ENCODE assay signal across 11 cellular contexts in the genomic region with DNA sequence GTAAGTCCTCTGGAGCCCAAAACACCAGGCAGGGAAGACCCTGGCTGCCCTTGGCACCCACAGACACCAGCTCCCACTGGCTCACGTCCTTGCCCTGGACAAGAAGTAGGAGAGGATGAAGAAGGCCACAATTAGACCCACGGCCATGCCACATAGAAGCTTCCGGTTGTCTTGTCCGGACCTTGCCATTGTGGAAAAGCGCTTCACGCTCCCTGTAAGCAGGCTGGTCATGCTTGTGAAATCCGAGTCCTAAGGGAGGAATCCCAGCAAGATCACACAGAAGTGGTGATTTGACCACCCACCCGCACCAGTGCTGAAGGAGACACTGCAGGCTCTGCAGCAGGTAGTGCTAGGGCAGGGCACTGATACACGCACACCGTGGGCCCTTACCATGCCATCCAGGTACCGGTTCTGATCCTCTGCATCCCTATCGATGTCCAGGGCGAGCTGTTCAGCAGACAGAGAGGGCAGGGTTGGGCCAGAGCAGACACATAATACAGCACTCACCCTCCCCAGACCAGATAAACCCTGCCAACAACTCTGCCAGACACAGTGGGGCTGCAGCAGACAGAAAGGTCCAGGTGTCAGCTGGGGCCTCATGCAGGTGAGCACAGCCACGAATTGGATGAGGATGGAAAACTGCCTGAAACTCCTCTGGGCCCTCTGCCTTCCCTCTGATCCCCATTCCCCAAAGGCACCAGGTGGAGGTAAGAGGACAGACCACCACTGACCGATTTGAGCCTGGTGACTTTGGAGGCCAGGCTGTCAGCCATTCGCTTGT. TPM values are rescaled to one million over a fixed set of nuclear protein-coding genes. Genes with fewer than 3 reads are reported as not detected.
DNase-seq lines count a peak whose midpoint lies in the region; ATAC-seq, FAIRE-seq and TF ChIP-seq lines count a peak whose summit lies in the region.
"Had no signal": no experiment of that assay in that cellular context is flagged by ENCODE, and none has a peak within 500 bp of the region (broad histone marks: within the 10 kb centered on the region; RNA-seq: fewer than 3 reads in every experiment).

No MANE protein-coding gene starts in this region.

- no peak overlapping the region for H3K27ac ChIP-seq in HepG2 (ENCODE audit: extremely low read length, insufficient read depth, low read length)

- peaks cover 29% of the 10 kb centered on the region for H3K36me3 Mint-ChIP-seq in T-helper 2 cell treated with Interferon-gamma antibody and Interleukin-4, amounts not matched to agents 5 μg/mL and 100 μg/mL, for 36 hours (ENCODE audit: low read depth)
- peaks cover 68% of the 10 kb centered on the region for H3K36me3 Mint-ChIP-seq in activated T-helper 2 cell treated with anti-CD3 and anti-CD28 coated beads, Interferon-gamma antibody, Interleukin-2, Interleukin-4, amounts not matched to agents 10 μg/mL and 5 μg/mL and 100 μg/mL, durations not matched to agents 14 hours and 24 hours and 36 hours (ENCODE audit: low read depth)
- H3K36me3 Mint-ChIP-seq in stimulated activated naive B cell treated with anti-CD40 and anti-IgM and Interleukin-4, amounts not matched to agents 10 μg/mL and 1 μg/mL and 100 μg/mL, for 72 hours: peaks cover 28 to 51% of the 10 kb centered on the region in 2 donors

- WGBS in HepG2 (ENCODE audit: low lambda C conversion rate): 90% methylated on average over 6 of the region's 16 CpGs

- BruUV-seq in HepG2 (replicated peaks; lab: Mats Ljungman, UMichigan): no TSS peak

- peaks cover 38% of the 10 kb centered on the region for H3K4me1 Mint-ChIP-seq in T-helper 2 cell treated with Interferon-gamma antibody and Interleukin-4, amounts not matched to agents 5 μg/mL and 100 μg/mL, for 36 hours (ENCODE audit: low read depth)
- peaks cover 39% of the 10 kb centered on the region for H3K4me1 Mint-ChIP-seq in activated T-helper 2 cell treated with anti-CD3 and anti-CD28 coated beads, Interferon-gamma antibody, Interleukin-2, Interleukin-4, amounts not matched to agents 10 μg/mL and 5 μg/mL and 100 μg/mL, durations not matched to agents 14 hours and 24 hours and 36 hours (ENCODE audit: low read depth)
- peaks cover 38 to 65% of the 10 kb centered on the region in 2 donors for H3K4me1 Mint-ChIP-seq in stimulated activated naive B cell treated with anti-CD40 and anti-IgM and Interleukin-4, amounts not matched to agents 10 μg/mL and 1 μg/mL and 100 μg/mL, for 72 hours

- H3K27me3 Mint-ChIP-seq in T-helper 2 cell treated with Interferon-gamma antibody and Interleukin-4, amounts not matched to agents 5 μg/mL and 100 μg/mL, for 36 hours (ENCODE audit: low read depth): no peaks in the 10 kb centered on the region
- no peaks in the 10 kb centered on the region for H3K27me3 Mint-ChIP-seq in activated T-helper 2 cell treated with anti-CD3 and anti-CD28 coated beads, Interferon-gamma antibody, Interleukin-2, Interleukin-4, amounts not matched to agents 10 μg/mL and 5 μg/mL and 100 μg/mL, durations not matched to agents 14 hours and 24 hours and 36 hours (ENCODE audit: low read depth)
- no peaks in the 10 kb centered on the region for H3K27me3 Mint-ChIP-seq in stimulated activated naive B cell treated with anti-CD40 and anti-IgM and Interleukin-4, amounts not matched to agents 10 μg/mL and 1 μg/mL and 100 μg/mL, for 72 hours

- H3K79me2 ChIP-seq in HepG2 (ENCODE audit: insufficient read depth, low read length): peaks cover 40% of the 10 kb centered on the region

- TF ChIP-seq POLR2A in HepG2 (IDR thresholded peaks at IDR 0.05; ENCODE audit: insufficient read depth in 1 of 2, low read depth in 2 of 2, low read length in 2 of 2): no peak

- TF ChIP-seq EP300 in HepG2 (IDR thresholded peaks at IDR 0.05; ENCODE audit: low read depth in 2 of 2, low read length in 2 of 2): no peak
- no peak for TF ChIP-seq EP300 in HepG2 (CRISPR knock-in tag; IDR thresholded peaks at IDR 0.05; ENCODE audit: borderline replicate concordance)

- no peak for TF ChIP-seq CTCF in HepG2 (CRISPR knock-in tag; IDR thresholded peaks at IDR 0.05)

- H3K4me3 ChIP-seq in HepG2 (replicated peaks in 1 of 3; ENCODE audit: insufficient read depth in 1 of 3, low read depth in 2 of 3, low read length in 3 of 3): peak overlapping the region in 1 of 3 experiments; percentile 90; a peak in 3 of 6 replicates

- H3K9me3 ChIP-seq in HepG2 (ENCODE audit: low read length): no peaks in the 10 kb centered on the region

- H3K9me3 Mint-ChIP-seq in T-helper 2 cell treated with Interferon-gamma antibody and Interleukin-4, amounts not matched to agents 5 μg/mL and 100 μg/mL, for 36 hours: no peaks in the 10 kb centered on the region
- no peaks in the 10 kb centered on the region for H3K9me3 Mint-ChIP-seq in activated T-helper 2 cell treated with anti-CD3 and anti-CD28 coated beads, Interferon-gamma antibody, Interleukin-2, Interleukin-4, amounts not matched to agents 10 μg/mL and 5 μg/mL and 100 μg/mL, durations not matched to agents 14 hours and 24 hours and 36 hours
- no peaks in the 10 kb centered on the region for H3K9me3 Mint-ChIP-seq in stimulated activated naive B cell treated with anti-CD40 and anti-IgM and Interleukin-4, amounts not matched to agents 10 μg/mL and 1 μg/mL and 100 μg/mL, for 72 hours
- H3K9me3 Mint-ChIP-seq: activated naive CD4-positive, alpha-beta T cell treated with anti-CD3 and anti-CD28 coated beads, Interleukin-2, amount 50 U/mL, for 72 hours had no signal

- peaks cover 6 to 32% of the 10 kb centered on the region in 2 experiments; a peak in 4 of 5 replicates for H3K36me3 ChIP-seq in HepG2 (replicated peaks in 1 of 2; ENCODE audit: control insufficient read depth in 1 of 2, insufficient read depth in 2 of 2, low read length in 2 of 2)

- no peak overlapping the region for H2AFZ ChIP-seq in HepG2 (ENCODE audit: low read length)

- peaks cover 7% of the 10 kb centered on the region; the same call in 1 of the 2 replicates for H4K20me1 ChIP-seq in HepG2 (ENCODE audit: insufficient read depth, low read length)

- ATAC-seq in HepG2 (no peak), HG03442 (IDR thresholded peaks at IDR 0.05; ENCODE audit: unreplicated experiment) (no peak)
- no peak for ATAC-seq in stimulated activated naive B cell treated with anti-CD40 and anti-IgM and Interleukin-4, amounts not matched to agents 10 μg/mL and 1 μg/mL and 100 μg/mL, for 72 hours (replicated peaks)
- ATAC-seq: activated naive CD4-positive, alpha-beta T cell treated with anti-CD3 and anti-CD28 coated beads, Interleukin-2, amount 50 U/mL, for 72 hours had no signal

- POLR2A ChIA-PET in HepG2 (lab: Yijun Ruan, JAX): interaction anchor here (2.3 to 2.4 kb wide), 2 partner anchors 11 to 166 kb away, joined by 5 to 41 read pairs; no protein-coding TSS in a partner anchor

- intact Hi-C loops in activated T-helper 2 cell treated with anti-CD3 and anti-CD28 coated beads, Interferon-gamma antibody, Interleukin-2, Interleukin-4, amounts not matched to agents 10 μg/mL and 5 μg/mL and 100 μg/mL, durations not matched to agents 14 hours and 24 hours and 36 hours (cut with micrococcal nuclease): loop anchor here (2.0 to 5.0 kb wide), 5 partner anchors 107 to 612 kb away; partner anchors contain the start of genes IFITM1, PNPLA2 and RNH1
- intact Hi-C loops in HepG2 (cut with micrococcal nuclease; ENCODE audit: unreplicated experiment): loop anchor here (2.0 kb wide), 1 partner anchor 31 kb away; the partner anchor contains the start of genes PSMD13 and SIRT3

- peak overlapping the region; percentile 7 for H3K27ac Mint-ChIP-seq in T-helper 2 cell treated with Interferon-gamma antibody and Interleukin-4, amounts not matched to agents 5 μg/mL and 100 μg/mL, for 36 hours
- H3K27ac Mint-ChIP-seq in activated T-helper 2 cell treated with anti-CD3 and anti-CD28 coated beads, Interferon-gamma antibody, Interleukin-2, Interleukin-4, amounts not matched to agents 10 μg/mL and 5 μg/mL and 100 μg/mL, durations not matched to agents 14 hours and 24 hours and 36 hours: peak overlapping the region; percentile 22
- H3K27ac Mint-ChIP-seq in stimulated activated naive B cell treated with anti-CD40 and anti-IgM and Interleukin-4, amounts not matched to agents 10 μg/mL and 1 μg/mL and 100 μg/mL, for 72 hours: peak overlapping the region; percentile 20

- CTCF ChIA-PET in HepG2 (lab: Yijun Ruan, JAX; ENCODE audit: low intra/inter-chr PET ratio, low total read pairs): no interaction called here

- DNase-seq in T-helper 2 cell treated with Interferon-gamma antibody and Interleukin-4, amounts not matched to agents 5 μg/mL and 100 μg/mL, for 36 hours (ENCODE audit: low spot score): no peak
- DNase-seq in T-helper 2 cell (no peak), HepG2 (ENCODE audit: low spot score) (no peak), SHP77 treated with DMSO at 0.1 percent for 48 hours (lab: John Stamatoyannopoulos, UW) (no peak), NCI-H774 (lab: John Stamatoyannopoulos, UW) (no peak)
- no peak for DNase-seq in activated T-helper 2 cell treated with anti-CD3 and anti-CD28 coated beads, Interferon-gamma antibody, Interleukin-2, Interleukin-4, amounts not matched to agents 10 μg/mL and 5 μg/mL and 100 μg/mL, durations not matched to agents 14 hours and 24 hours and 36 hours (ENCODE audit: low spot score)
- DNase-seq in stimulated activated naive B cell treated with anti-CD40 and anti-IgM and Interleukin-4, amounts not matched to agents 10 μg/mL and 1 μg/mL and 100 μg/mL, for 72 hours: no peak
- DNase-seq: RPMI8226 had no signal

- in situ Hi-C loops in HepG2 (cut with HindIII; ENCODE audit: extremely low pct_ligation_motif_present, low pct_unique_long_range_greater_than_20kb): no loop called here

- H3K4me2 ChIP-seq in HepG2 (ENCODE audit: low read depth, low read length): peak overlapping the region; percentile 97

- no peak for FAIRE-seq in HepG2 (lab: Jason Lieb, UNC)
- FAIRE-seq: A204.1 had no signal

- TF ChIP-seq RAD21 in HepG2 (CRISPR knock-in tag; IDR thresholded peaks at IDR 0.05): no peak

- H3K4me1 ChIP-seq in HepG2 (ENCODE audit: insufficient read depth, low read length): peaks cover 37% of the 10 kb centered on the region

- no peaks in the 10 kb centered on the region; a peak in 1 of 5 replicates for H3K27me3 ChIP-seq in HepG2 (ENCODE audit: control insufficient read depth in 1 of 2, insufficient read depth in 2 of 2, low read length in 2 of 2)

- H3K4me3 Mint-ChIP-seq in T-helper 2 cell treated with Interferon-gamma antibody and Interleukin-4, amounts not matched to agents 5 μg/mL and 100 μg/mL, for 36 hours: peak overlapping the region; percentile 93
- peak overlapping the region; percentile 100 for H3K4me3 Mint-ChIP-seq in activated T-helper 2 cell treated with anti-CD3 and anti-CD28 coated beads, Interferon-gamma antibody, Interleukin-2, Interleukin-4, amounts not matched to agents 10 μg/mL and 5 μg/mL and 100 μg/mL, durations not matched to agents 14 hours and 24 hours and 36 hours (ENCODE audit: low read depth)
- peak overlapping the region; percentile 92 to 95 for H3K4me3 Mint-ChIP-seq in stimulated activated naive B cell treated with anti-CD40 and anti-IgM and Interleukin-4, amounts not matched to agents 10 μg/mL and 1 μg/mL and 100 μg/mL, for 72 hours

- peak overlapping the region; percentile 100 for H3K9ac ChIP-seq in HepG2 (ENCODE audit: insufficient read depth, low read depth, low read length)

RNA-seq across cellular contexts. Expression of gene BET1L, which starts 1.8 kb away (rescaled TPM):
- 43.7 and 46.3 TPM in 2 replicates for total RNA-seq in activated T-helper 2 cell treated with anti-CD3 and anti-CD28 coated beads, Interferon-gamma antibody, Interleukin-2, Interleukin-4, amounts not matched to agents 10 μg/mL and 5 μg/mL and 100 μg/mL, durations not matched to agents 14 hours and 24 hours and 36 hours
- total RNA-seq in HepG2 (2016; rRNA removed; fragmentation: Illumina TruSeq; extraction: Trizol): 26.2 and 27.3 TPM in 2 replicates
- 12.4 and 15.5 TPM in 2 replicates for total RNA-seq in HepG2 (2016; cell fraction: cytosol; rRNA removed; fragmentation: Illumina TruSeq; extraction: Trizol; ENCODE audit: low read depth)
- total RNA-seq in HepG2 (2016; cell fraction: insoluble cytoplasmic fraction; rRNA removed; fragmentation: Illumina TruSeq; extraction: Trizol): 25.7 and 25.9 TPM in 2 replicates
- 28.2 and 33.2 TPM in 2 replicates for total RNA-seq in HepG2 (2016; cell fraction: membrane; rRNA removed; fragmentation: Illumina TruSeq; extraction: Trizol)
- total RNA-seq in HepG2 (2016; cell fraction: nucleus; rRNA removed; fragmentation: Illumina TruSeq; extraction: Trizol): 21.6 and 23.3 TPM in 2 replicates
- polyA plus RNA-seq in HepG2 (2011; rRNA removed): 59.6 and 62.3 TPM in 2 replicates
- polyA plus RNA-seq in HepG2 (2011; cell fraction: cytosol; rRNA removed): 56.2 and 64.1 TPM in 2 replicates
- 79.4 and 81.9 TPM in 2 replicates for polyA plus RNA-seq in HepG2 (2011; cell fraction: nucleus; rRNA removed)
- polyA plus RNA-seq in HepG2 (2012): 26.9 and 27.4 TPM in 2 replicates
- polyA plus RNA-seq in HepG2 (2016; cell fraction: cytosol; fragmentation: Illumina TruSeq; extraction: Trizol; ENCODE audit: low read depth): 14.0 and 16.4 TPM in 2 replicates
- 36.2 and 45.0 TPM in 2 replicates for polyA plus RNA-seq in HepG2 (2016; cell fraction: insoluble cytoplasmic fraction; fragmentation: Illumina TruSeq; extraction: Trizol; ENCODE audit: low read depth)
- 37.8 and 37.9 TPM in 2 replicates for polyA plus RNA-seq in HepG2 (2016; cell fraction: membrane; fragmentation: Illumina TruSeq; extraction: Trizol; ENCODE audit: low read depth)
- 43.9 and 46.1 TPM in 2 replicates for polyA plus RNA-seq in HepG2 (2016; cell fraction: nucleus; fragmentation: Illumina TruSeq; extraction: Trizol; ENCODE audit: insufficient read depth, low read depth)
- polyA minus RNA-seq in HepG2 (2011; rRNA and poly(A)+ RNA removed; ENCODE audit: low replicate concordance): 46.5 and 151 TPM in 2 replicates
- 19.7 and 22.1 TPM in 2 replicates for polyA minus RNA-seq in HepG2 (2011; cell fraction: cytosol; rRNA and poly(A)+ RNA removed)
- polyA minus RNA-seq in HepG2 (2011; cell fraction: nucleus; rRNA and poly(A)+ RNA removed): 61.4 and 63.9 TPM in 2 replicates

RNA-seq across cellular contexts. Expression of gene RIC8A, which starts 2.1 kb away (rescaled TPM):
- total RNA-seq in activated T-helper 2 cell treated with anti-CD3 and anti-CD28 coated beads, Interferon-gamma antibody, Interleukin-2, Interleukin-4, amounts not matched to agents 10 μg/mL and 5 μg/mL and 100 μg/mL, durations not matched to agents 14 hours and 24 hours and 36 hours: 109 and 110 TPM in 2 replicates
- 62.1 and 65.0 TPM in 2 replicates for total RNA-seq in HepG2 (2016; rRNA removed; fragmentation: Illumina TruSeq; extraction: Trizol)
- total RNA-seq in HepG2 (2016; cell fraction: cytosol; rRNA removed; fragmentation: Illumina TruSeq; extraction: Trizol; ENCODE audit: low read depth): 21.7 and 29.0 TPM in 2 replicates
- total RNA-seq in HepG2 (2016; cell fraction: insoluble cytoplasmic fraction; rRNA removed; fragmentation: Illumina TruSeq; extraction: Trizol): 55.5 and 60.4 TPM in 2 replicates
- total RNA-seq in HepG2 (2016; cell fraction: membrane; rRNA removed; fragmentation: Illumina TruSeq; extraction: Trizol): 36.9 and 43.2 TPM in 2 replicates
- total RNA-seq in HepG2 (2016; cell fraction: nucleus; rRNA removed; fragmentation: Illumina TruSeq; extraction: Trizol): 37.1 and 38.2 TPM in 2 replicates
- polyA plus RNA-seq in HepG2 (2011; rRNA removed): 63.8 and 84.3 TPM in 2 replicates
- polyA plus RNA-seq in HepG2 (2011; cell fraction: cytosol; rRNA removed): 47.5 and 48.4 TPM in 2 replicates
- 143 and 165 TPM in 2 replicates for polyA plus RNA-seq in HepG2 (2011; cell fraction: nucleus; rRNA removed)
- 24.6 and 31.6 TPM in 2 replicates for polyA plus RNA-seq in HepG2 (2012)
- 10.5 and 10.6 TPM in 2 replicates for polyA plus RNA-seq in HepG2 (2016; cell fraction: cytosol; fragmentation: Illumina TruSeq; extraction: Trizol; ENCODE audit: low read depth)
- 53.7 and 58.5 TPM in 2 replicates for polyA plus RNA-seq in HepG2 (2016; cell fraction: insoluble cytoplasmic fraction; fragmentation: Illumina TruSeq; extraction: Trizol; ENCODE audit: low read depth)
- 26.8 and 29.3 TPM in 2 replicates for polyA plus RNA-seq in HepG2 (2016; cell fraction: membrane; fragmentation: Illumina TruSeq; extraction: Trizol; ENCODE audit: low read depth)
- 68.0 and 76.5 TPM in 2 replicates for polyA plus RNA-seq in HepG2 (2016; cell fraction: nucleus; fragmentation: Illumina TruSeq; extraction: Trizol; ENCODE audit: insufficient read depth, low read depth)
- 155 and 191 TPM in 2 replicates for polyA minus RNA-seq in HepG2 (2011; rRNA and poly(A)+ RNA removed; ENCODE audit: low replicate concordance)
- 24.9 and 36.3 TPM in 2 replicates for polyA minus RNA-seq in HepG2 (2011; cell fraction: cytosol; rRNA and poly(A)+ RNA removed)
- 47.4 and 55.1 TPM in 2 replicates for polyA minus RNA-seq in HepG2 (2011; cell fraction: nucleus; rRNA and poly(A)+ RNA removed)

RNA-seq across cellular contexts. Expression of gene SCGB1C1, which starts 12.5 kb away (rescaled TPM):
- not detected in 2 replicates for total RNA-seq in activated T-helper 2 cell treated with anti-CD3 and anti-CD28 coated beads, Interferon-gamma antibody, Interleukin-2, Interleukin-4, amounts not matched to agents 10 μg/mL and 5 μg/mL and 100 μg/mL, durations not matched to agents 14 hours and 24 hours and 36 hours
- not detected in 2 replicates for total RNA-seq in HepG2 (2016; rRNA removed; fragmentation: Illumina TruSeq; extraction: Trizol)
- total RNA-seq in HepG2 (2016; cell fraction: cytosol; rRNA removed; fragmentation: Illumina TruSeq; extraction: Trizol; ENCODE audit: low read depth): not detected in 2 replicates
- total RNA-seq in HepG2 (2016; cell fraction: insoluble cytoplasmic fraction; rRNA removed; fragmentation: Illumina TruSeq; extraction: Trizol): not detected in 2 replicates
- not detected in 2 replicates for total RNA-seq in HepG2 (2016; cell fraction: membrane; rRNA removed; fragmentation: Illumina TruSeq; extraction: Trizol)
- total RNA-seq in HepG2 (2016; cell fraction: nucleus; rRNA removed; fragmentation: Illumina TruSeq; extraction: Trizol): not detected in 2 replicates
- not detected in 2 replicates for polyA plus RNA-seq in HepG2 (2011; rRNA removed)
- not detected in 2 replicates for polyA plus RNA-seq in HepG2 (2011; cell fraction: cytosol; rRNA removed)
- not detected in 2 replicates for polyA plus RNA-seq in HepG2 (2011; cell fraction: nucleus; rRNA removed)
- polyA plus RNA-seq in HepG2 (2012): not detected in 2 replicates
- not detected in 2 replicates for polyA plus RNA-seq in HepG2 (2016; cell fraction: cytosol; fragmentation: Illumina TruSeq; extraction: Trizol; ENCODE audit: low read depth)
- not detected in 2 replicates for polyA plus RNA-seq in HepG2 (2016; cell fraction: insoluble cytoplasmic fraction; fragmentation: Illumina TruSeq; extraction: Trizol; ENCODE audit: low read depth)
- not detected in 2 replicates for polyA plus RNA-seq in HepG2 (2016; cell fraction: membrane; fragmentation: Illumina TruSeq; extraction: Trizol; ENCODE audit: low read depth)
- polyA plus RNA-seq in HepG2 (2016; cell fraction: nucleus; fragmentation: Illumina TruSeq; extraction: Trizol; ENCODE audit: insufficient read depth, low read depth): not detected in 2 replicates
- polyA minus RNA-seq in HepG2 (2011; rRNA and poly(A)+ RNA removed; ENCODE audit: low replicate concordance): not detected in 2 replicates
- not detected in 2 replicates for polyA minus RNA-seq in HepG2 (2011; cell fraction: cytosol; rRNA and poly(A)+ RNA removed)
- polyA minus RNA-seq in HepG2 (2011; cell fraction: nucleus; rRNA and poly(A)+ RNA removed): not detected in 2 replicates

RNA-seq across cellular contexts. Expression of gene SIRT3, which starts 30.7 kb away (rescaled TPM):
- total RNA-seq in activated T-helper 2 cell treated with anti-CD3 and anti-CD28 coated beads, Interferon-gamma antibody, Interleukin-2, Interleukin-4, amounts not matched to agents 10 μg/mL and 5 μg/mL and 100 μg/mL, durations not matched to agents 14 hours and 24 hours and 36 hours: 17.0 and 17.3 TPM in 2 replicates
- 12.9 and 15.1 TPM in 2 replicates for total RNA-seq in HepG2 (2016; rRNA removed; fragmentation: Illumina TruSeq; extraction: Trizol)
- total RNA-seq in HepG2 (2016; cell fraction: cytosol; rRNA removed; fragmentation: Illumina TruSeq; extraction: Trizol; ENCODE audit: low read depth): 4.3 and 4.7 TPM in 2 replicates
- 12.6 and 15.2 TPM in 2 replicates for total RNA-seq in HepG2 (2016; cell fraction: insoluble cytoplasmic fraction; rRNA removed; fragmentation: Illumina TruSeq; extraction: Trizol)
- total RNA-seq in HepG2 (2016; cell fraction: membrane; rRNA removed; fragmentation: Illumina TruSeq; extraction: Trizol): 7.0 and 8.3 TPM in 2 replicates
- total RNA-seq in HepG2 (2016; cell fraction: nucleus; rRNA removed; fragmentation: Illumina TruSeq; extraction: Trizol): 11.1 and 12.1 TPM in 2 replicates
- polyA plus RNA-seq in HepG2 (2011; rRNA removed): 18.2 and 19.0 TPM in 2 replicates
- polyA plus RNA-seq in HepG2 (2011; cell fraction: cytosol; rRNA removed): 16.5 and 17.1 TPM in 2 replicates
- polyA plus RNA-seq in HepG2 (2011; cell fraction: nucleus; rRNA removed): 39.8 and 57.2 TPM in 2 replicates
- 16.8 and 22.4 TPM in 2 replicates for polyA plus RNA-seq in HepG2 (2012)
- polyA plus RNA-seq in HepG2 (2016; cell fraction: cytosol; fragmentation: Illumina TruSeq; extraction: Trizol; ENCODE audit: low read depth): 3.1 TPM in 2 replicates
- polyA plus RNA-seq in HepG2 (2016; cell fraction: insoluble cytoplasmic fraction; fragmentation: Illumina TruSeq; extraction: Trizol; ENCODE audit: low read depth): 15.2 and 18.2 TPM in 2 replicates
- 6.2 and 6.5 TPM in 2 replicates for polyA plus RNA-seq in HepG2 (2016; cell fraction: membrane; fragmentation: Illumina TruSeq; extraction: Trizol; ENCODE audit: low read depth)
- 43.9 and 44.8 TPM in 2 replicates for polyA plus RNA-seq in HepG2 (2016; cell fraction: nucleus; fragmentation: Illumina TruSeq; extraction: Trizol; ENCODE audit: insufficient read depth, low read depth)
- 12.3 and 25.8 TPM in 2 replicates for polyA minus RNA-seq in HepG2 (2011; rRNA and poly(A)+ RNA removed; ENCODE audit: low replicate concordance)
- polyA minus RNA-seq in HepG2 (2011; cell fraction: cytosol; rRNA and poly(A)+ RNA removed): 6.1 and 7.0 TPM in 2 replicates
- 15.4 and 20.0 TPM in 2 replicates for polyA minus RNA-seq in HepG2 (2011; cell fraction: nucleus; rRNA and poly(A)+ RNA removed)

RNA-seq across cellular contexts. Expression of gene PSMD13, which starts 31.4 kb away (rescaled TPM):
- total RNA-seq in activated T-helper 2 cell treated with anti-CD3 and anti-CD28 coated beads, Interferon-gamma antibody, Interleukin-2, Interleukin-4, amounts not matched to agents 10 μg/mL and 5 μg/mL and 100 μg/mL, durations not matched to agents 14 hours and 24 hours and 36 hours: 255 and 258 TPM in 2 replicates
- total RNA-seq in HepG2 (2016; rRNA removed; fragmentation: Illumina TruSeq; extraction: Trizol): 117 and 172 TPM in 2 replicates
- 23.5 and 27.8 TPM in 2 replicates for total RNA-seq in HepG2 (2016; cell fraction: cytosol; rRNA removed; fragmentation: Illumina TruSeq; extraction: Trizol; ENCODE audit: low read depth)
- total RNA-seq in HepG2 (2016; cell fraction: insoluble cytoplasmic fraction; rRNA removed; fragmentation: Illumina TruSeq; extraction: Trizol): 119 and 174 TPM in 2 replicates
- total RNA-seq in HepG2 (2016; cell fraction: membrane; rRNA removed; fragmentation: Illumina TruSeq; extraction: Trizol): 34.7 and 39.6 TPM in 2 replicates
- 57.8 and 58.4 TPM in 2 replicates for total RNA-seq in HepG2 (2016; cell fraction: nucleus; rRNA removed; fragmentation: Illumina TruSeq; extraction: Trizol)
- polyA plus RNA-seq in HepG2 (2011; rRNA removed): 78.5 and 83.0 TPM in 2 replicates
- polyA plus RNA-seq in HepG2 (2011; cell fraction: cytosol; rRNA removed): 85.7 and 91.7 TPM in 2 replicates
- polyA plus RNA-seq in HepG2 (2011; cell fraction: nucleus; rRNA removed): 55.6 and 67.0 TPM in 2 replicates
- polyA plus RNA-seq in HepG2 (2012): 61.4 and 66.9 TPM in 2 replicates
- 17.8 and 18.9 TPM in 2 replicates for polyA plus RNA-seq in HepG2 (2016; cell fraction: cytosol; fragmentation: Illumina TruSeq; extraction: Trizol; ENCODE audit: low read depth)
- polyA plus RNA-seq in HepG2 (2016; cell fraction: insoluble cytoplasmic fraction; fragmentation: Illumina TruSeq; extraction: Trizol; ENCODE audit: low read depth): 134 and 147 TPM in 2 replicates
- 24.1 and 26.8 TPM in 2 replicates for polyA plus RNA-seq in HepG2 (2016; cell fraction: membrane; fragmentation: Illumina TruSeq; extraction: Trizol; ENCODE audit: low read depth)
- polyA plus RNA-seq in HepG2 (2016; cell fraction: nucleus; fragmentation: Illumina TruSeq; extraction: Trizol; ENCODE audit: insufficient read depth, low read depth): 102 and 107 TPM in 2 replicates
- 52.2 and 63.9 TPM in 2 replicates for polyA minus RNA-seq in HepG2 (2011; rRNA and poly(A)+ RNA removed; ENCODE audit: low replicate concordance)
- 23.7 and 24.1 TPM in 2 replicates for polyA minus RNA-seq in HepG2 (2011; cell fraction: cytosol; rRNA and poly(A)+ RNA removed)
- polyA minus RNA-seq in HepG2 (2011; cell fraction: nucleus; rRNA and poly(A)+ RNA removed): 29.9 and 34.1 TPM in 2 replicates
